21 cellular contexts compared by ENCODE assay signal in genomic region chr2:7363906-7364305, GRCh38.
DNase-seq lines count a peak whose midpoint lies in the region; FAIRE-seq and TF ChIP-seq lines count a peak whose summit lies in the region.
"Had no signal": no experiment of that assay in that cellular context is flagged by ENCODE, and none has a peak within 500 bp of the region (broad histone marks: within the 10 kb centered on the region; RNA-seq: fewer than 3 reads in every experiment).

No MANE protein-coding gene starts in this region.

- H3K27ac ChIP-seq in C4-2B (no peak overlapping the region), OCI-LY7 (ENCODE audit: low read depth, low read length, poor library complexity, severe bottlenecking) (no peak overlapping the region)
- H3K27ac ChIP-seq: gastrocnemius medialis, skin epidermis had no signal

- peak; percentile 21 for FAIRE-seq in GM18507 (lab: Jason Lieb, UNC)
- FAIRE-seq: GM19239 had no signal

- POLR2A ChIA-PET in OCI-LY7 (lab: Charles Lee) = no interaction called here

- no peaks in the 10 kb centered on the region for H3K9me2 ChIP-seq in OCI-LY7 (ENCODE audit: insufficient read depth, low read length)

- H4K20me1 ChIP-seq in OCI-LY7 (ENCODE audit: insufficient read depth, low read length) = no peaks in the 10 kb centered on the region

- peak; percentile 32 for TF ChIP-seq CTCF in C4-2B (conservative IDR thresholded peaks at IDR 0.05)
- TF ChIP-seq CTCF in OCI-LY7 (conservative IDR thresholded peaks at IDR 0.05; ENCODE audit: low read length) = peak; percentile 58
- peak; percentile 8 for TF ChIP-seq CTCF in epithelial cell of esophagus (IDR thresholded peaks at IDR 0.05; ENCODE audit: insufficient read depth, low read depth, low read length, missing control alignments)

- CTCF ChIA-PET in OCI-LY7 (lab: Charles Lee; ENCODE audit: unreplicated experiment) = no interaction called here

- no peaks in the 10 kb centered on the region for H3K27me3 ChIP-seq in H7 (ENCODE audit: control insufficient read depth, insufficient read depth, low read length)
- H3K27me3 ChIP-seq: gastrocnemius medialis had no signal

- no peaks in the 10 kb centered on the region for H3K4me1 ChIP-seq in OCI-LY7 (ENCODE audit: insufficient read depth, low read length, poor library complexity, severe bottlenecking)
- H3K4me1 ChIP-seq: gastrocnemius medialis had no signal

- H3K4me3 ChIP-seq in OCI-LY7 (ENCODE audit: low read depth, low read length, poor library complexity, severe bottlenecking) = no peak overlapping the region
- H3K4me3 ChIP-seq in epithelial cell of esophagus (ENCODE audit: low read length) = no peak overlapping the region
- H3K4me3 ChIP-seq in H7 (ENCODE audit: insufficient read depth, low read depth, low read length) = no peak overlapping the region
- H3K4me3 ChIP-seq: gastrocnemius medialis, skin epidermis had no signal

- DNase-seq in GM18507 (ENCODE audit: extremely low spot score, insufficient read length, low read depth) (no peak), OCI-LY7 (ENCODE audit: low spot score) (peak; percentile 16), epithelial cell of esophagus (ENCODE audit: low read depth) (peak; percentile 0), NCI-H1092 treated with DMSO at 0.1 percent for 48 hours (lab: John Stamatoyannopoulos, UW) (no peak), EL (no peak), H7 (no peak), T1000 (lab: John Stamatoyannopoulos, UW) (no peak)
- DNase-seq: activated B cell treated with CpG ODN at 0.5 μM for 24 hours; COR-L47; gastrocnemius medialis; GDM1; HFFc6; IMR-90; naive thymus-derived CD4-positive, alpha-beta T cell; NCI-H1436; NCI-H446; stimulated activated CD4-positive, alpha-beta T cell treated with anti-CD3 and anti-CD28 coated beads, Interleukin-4, amount 100 ng/mL, for 24 hours; stimulated activated CD8-positive, alpha-beta memory T cell treated with anti-CD3 and anti-CD28 coated beads, Interleukin-4, amount 100 ng/mL, for 48 hours had no signal

- no peaks in the 10 kb centered on the region for H3K79me2 ChIP-seq in OCI-LY7 (ENCODE audit: insufficient read depth, low read depth, low read length)

- H3K36me3 ChIP-seq in OCI-LY7 (ENCODE audit: insufficient read depth, low read length) = no peaks in the 10 kb centered on the region
- H3K36me3 ChIP-seq in H7 (replicated peaks; ENCODE audit: control insufficient read depth, insufficient read depth, low read length) = no peaks in the 10 kb centered on the region
- H3K36me3 ChIP-seq: gastrocnemius medialis had no signal

- H3K9me3 ChIP-seq in OCI-LY7 (ENCODE audit: low read length) = no peaks in the 10 kb centered on the region

- no TSS peak for BruUV-seq in OCI-LY7 (replicated peaks; lab: Mats Ljungman, UMichigan)

- H2AFZ ChIP-seq in OCI-LY7 (ENCODE audit: low read length) = no peak overlapping the region

- no peak overlapping the region for H3K4me2 ChIP-seq in OCI-LY7 (ENCODE audit: low read length)

- intact Hi-C loops in OCI-LY7 (cut with micrococcal nuclease; ENCODE audit: unreplicated experiment) = no loop called here

Comparison
In these comparisons a context has a peak if more than half of its experiments do, and no peak if none do; other contexts are left out.
1. CTCF ChIP-seq: peak in every context shown above with its lines; median percentile 58 in OCI-LY7; 32 in C4-2B; 8 in epithelial cell of esophagus.
2. DNase-seq: peak in OCI-LY7 (single experiment) and epithelial cell of esophagus (single experiment); none in GM18507 (single experiment), NCI-H1092 treated with DMSO at 0.1 percent for 48 hours (single experiment), EL (single experiment), H7 (single experiment) and T1000 (single experiment).